Comparison of ENCODE assay signal across 1 cellular context in the genomic region with DNA sequence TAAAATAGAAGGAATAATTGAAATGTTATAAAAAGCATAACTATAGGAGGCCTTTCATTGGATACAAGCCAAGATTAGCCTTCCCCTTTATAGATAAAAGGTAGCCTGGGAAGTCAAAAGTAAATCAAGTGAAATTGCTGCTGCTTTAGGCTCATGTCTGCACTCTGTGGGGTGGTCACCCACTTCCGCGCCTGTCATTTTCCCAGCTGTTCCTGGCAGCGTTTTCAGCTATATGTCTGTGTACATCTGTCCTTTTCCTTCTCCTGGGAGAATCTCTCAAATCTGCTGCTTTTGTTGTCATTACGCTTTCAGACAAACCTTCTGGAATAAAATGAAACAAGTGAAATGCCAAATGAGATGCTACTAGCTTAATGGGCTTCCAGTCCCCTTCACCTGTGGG.
TF ChIP-seq lines count a peak whose summit lies in the region.

No MANE protein-coding gene starts in this region.

TF ChIP-seq in SK-N-SH treated with all-trans-retinoic acid at 6 μM for 48 hours, 23 proteins besides CTCF, POLR2A, EP300 and RAD21 (continued from another document):
- TF ChIP-seq, protein P1, sequence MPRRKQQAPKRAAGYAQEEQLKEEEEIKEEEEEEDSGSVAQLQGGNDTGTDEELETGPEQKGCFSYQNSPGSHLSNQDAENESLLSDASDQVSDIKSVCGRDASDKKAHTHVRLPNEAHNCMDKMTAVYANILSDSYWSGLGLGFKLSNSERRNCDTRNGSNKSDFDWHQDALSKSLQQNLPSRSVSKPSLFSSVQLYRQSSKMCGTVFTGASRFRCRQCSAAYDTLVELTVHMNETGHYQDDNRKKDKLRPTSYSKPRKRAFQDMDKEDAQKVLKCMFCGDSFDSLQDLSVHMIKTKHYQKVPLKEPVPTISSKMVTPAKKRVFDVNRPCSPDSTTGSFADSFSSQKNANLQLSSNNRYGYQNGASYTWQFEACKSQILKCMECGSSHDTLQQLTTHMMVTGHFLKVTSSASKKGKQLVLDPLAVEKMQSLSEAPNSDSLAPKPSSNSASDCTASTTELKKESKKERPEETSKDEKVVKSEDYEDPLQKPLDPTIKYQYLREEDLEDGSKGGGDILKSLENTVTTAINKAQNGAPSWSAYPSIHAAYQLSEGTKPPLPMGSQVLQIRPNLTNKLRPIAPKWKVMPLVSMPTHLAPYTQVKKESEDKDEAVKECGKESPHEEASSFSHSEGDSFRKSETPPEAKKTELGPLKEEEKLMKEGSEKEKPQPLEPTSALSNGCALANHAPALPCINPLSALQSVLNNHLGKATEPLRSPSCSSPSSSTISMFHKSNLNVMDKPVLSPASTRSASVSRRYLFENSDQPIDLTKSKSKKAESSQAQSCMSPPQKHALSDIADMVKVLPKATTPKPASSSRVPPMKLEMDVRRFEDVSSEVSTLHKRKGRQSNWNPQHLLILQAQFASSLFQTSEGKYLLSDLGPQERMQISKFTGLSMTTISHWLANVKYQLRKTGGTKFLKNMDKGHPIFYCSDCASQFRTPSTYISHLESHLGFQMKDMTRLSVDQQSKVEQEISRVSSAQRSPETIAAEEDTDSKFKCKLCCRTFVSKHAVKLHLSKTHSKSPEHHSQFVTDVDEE (CRISPR knock-in tag; IDR thresholded peaks at IDR 0.05) = no peak
- no peak for TF ChIP-seq ESRRG (CRISPR knock-in tag; IDR thresholded peaks at IDR 0.05)
- TF ChIP-seq BACH2 (CRISPR knock-in tag; IDR thresholded peaks at IDR 0.05; ENCODE audit: borderline replicate concordance) = no peak
- TF ChIP-seq, protein P2, sequence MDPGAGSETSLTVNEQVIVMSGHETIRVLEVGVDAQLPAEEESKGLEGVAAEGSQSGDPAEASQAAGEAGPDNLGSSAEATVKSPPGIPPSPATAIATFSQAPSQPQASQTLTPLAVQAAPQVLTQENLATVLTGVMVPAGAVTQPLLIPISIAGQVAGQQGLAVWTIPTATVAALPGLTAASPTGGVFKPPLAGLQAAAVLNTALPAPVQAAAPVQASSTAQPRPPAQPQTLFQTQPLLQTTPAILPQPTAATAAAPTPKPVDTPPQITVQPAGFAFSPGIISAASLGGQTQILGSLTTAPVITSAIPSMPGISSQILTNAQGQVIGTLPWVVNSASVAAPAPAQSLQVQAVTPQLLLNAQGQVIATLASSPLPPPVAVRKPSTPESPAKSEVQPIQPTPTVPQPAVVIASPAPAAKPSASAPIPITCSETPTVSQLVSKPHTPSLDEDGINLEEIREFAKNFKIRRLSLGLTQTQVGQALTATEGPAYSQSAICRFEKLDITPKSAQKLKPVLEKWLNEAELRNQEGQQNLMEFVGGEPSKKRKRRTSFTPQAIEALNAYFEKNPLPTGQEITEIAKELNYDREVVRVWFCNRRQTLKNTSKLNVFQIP (CRISPR knock-in tag; IDR thresholded peaks at IDR 0.05; ENCODE audit: borderline replicate concordance, low read depth) = no peak
